Comparison of ENCODE assay signal across 8 cellular contexts in genomic region chr17:7219812-7220592, GRCh38. TPM values are rescaled to one million over a fixed set of nuclear protein-coding genes. Genes with fewer than 3 reads are reported as not detected.
DNase-seq lines count a peak whose midpoint lies in the region; ATAC-seq and TF ChIP-seq lines count a peak whose summit lies in the region.

Gene ACADVL, plus strand, starts transcription at chr17:7219938. Its CDS starts 47 bp downstream, at chr17:7219985.
Gene DLG4, minus strand, starts transcription at chr17:7219836.

- TF ChIP-seq RAD21 in HCT116 (IDR thresholded peaks at IDR 0.05; ENCODE audit: low read depth) = no peak

- peak within 1 kb of the TSS; percentile 96 for H3K4me2 ChIP-seq in HCT116 (ENCODE audit: low read length)

- peaks cover 30% of the 10 kb centered on the region for H3K79me2 ChIP-seq in HCT116 (ENCODE audit: insufficient read depth, low read length)

- H3K4me3 ChIP-seq in HCT116 (replicated peaks in 1 of 2; ENCODE audit: low read depth in 1 of 2, low read length in 2 of 2) (peak within 1 kb of the TSS; percentile 69 to 75), spleen (peak within 1 kb of the TSS; percentile 83 to 99 (median 92))

- H3K27me3 ChIP-seq in HCT116 (ENCODE audit: insufficient read depth, low read length) = no peaks in the 10 kb centered on the region
- no peaks in the 10 kb centered on the region for H3K27me3 ChIP-seq in spleen (replicated peaks in 1 of 7)

- POLR2A ChIA-PET in HCT116 (lab: Charles Lee) = interaction anchor here (0.6 to 3.2 kb wide), 14 partner anchors 15 to 364 kb away, joined by 3 to 19 read pairs (median 8); partner anchors contain the start of genes DVL2, GABARAP, MPDU1 and PHF23
- POLR2A ChIA-PET in activated B cell treated with CpG ODN at 0.5 μM for 24 hours (lab: Charles Lee) = interaction anchor here (0.5 to 10.5 kb wide), 21 partner anchors 11 to 622 kb away, joined by 3 to 245 read pairs (median 4); partner anchors contain the start of genes CTDNEP1, DVL2, ELP5 and GABARAP

- peaks cover 42% of the 10 kb centered on the region for H3K36me3 Mint-ChIP-seq in activated B cell treated with CpG ODN at 0.5 μM for 24 hours (ENCODE audit: low read depth)

- BruUV-seq in HCT116 (replicated peaks; lab: Mats Ljungman, UMichigan) = no TSS peak

- H3K36me3 ChIP-seq in HCT116 (ENCODE audit: control insufficient read depth in 1 of 2, insufficient read depth in 2 of 2, low read length in 2 of 2) (peaks cover 22 to 34% of the 10 kb centered on the region in 2 experiments; a peak in 3 of 4 replicates), spleen (peaks cover 0 to 42% (median 30%) of the 10 kb centered on the region in 6 donors)

- CTCF ChIA-PET in HCT116 (lab: Charles Lee) = interaction anchor here (0.9 to 2.8 kb wide), 14 partner anchors 9 to 340 kb away, joined by 3 to 37 read pairs (median 5); partner anchors contain the start of genes GABARAP, NEURL4, PHF23 and SLC2A4
- CTCF ChIA-PET in activated B cell treated with CpG ODN at 0.5 μM for 24 hours (lab: Charles Lee) = interaction anchor here (0.7 to 2.7 kb wide), 11 partner anchors 14 to 341 kb away, joined by 3 to 24 read pairs (median 4); partner anchors contain the start of genes DVL2 and GABARAP

- peak; percentile 88 for DNase-seq in G401 (ENCODE audit: low spot score)
- no peak for DNase-seq in HCT116 (ENCODE audit: low read depth, low spot score)
- peak; percentile 72 for DNase-seq in NCI-H146 (lab: John Stamatoyannopoulos, UW)
- peak; percentile 75 for DNase-seq in activated B cell treated with CpG ODN at 0.5 μM for 24 hours
- peak in 59 of 61 donors; percentile 35 to 92 (median 82) for DNase-seq in caudate nucleus (lab: John Stamatoyannopoulos, UW)
- peak; percentile 88 for DNase-seq in inferior parietal cortex (ENCODE audit: extremely low spot score)
- peak; percentile 96 for DNase-seq in spleen

- TF ChIP-seq CTCF in HCT116 (IDR thresholded peaks at IDR 0.05 in 2 of 3, conservative IDR thresholded peaks at IDR 0.05 in 1 of 3; ENCODE audit: borderline replicate concordance in 1 of 3, insufficient read depth in 1 of 3, low read depth in 2 of 3, low read length in 2 of 3) = no peak
- no peak for TF ChIP-seq CTCF in activated B cell treated with CpG ODN at 0.5 μM for 24 hours (IDR thresholded peaks at IDR 0.05)
- TF ChIP-seq CTCF in spleen (IDR thresholded peaks at IDR 0.05 in 8 of 11, conservative IDR thresholded peaks at IDR 0.05 in 3 of 11) = no peak

- intact Hi-C loops in HCT116 (cut with micrococcal nuclease) = loop anchor here (2.0 kb wide), 1 partner anchor 77 kb away; no protein-coding TSS in a partner anchor
- intact Hi-C loops in activated B cell treated with CpG ODN at 0.5 μM for 24 hours (cut with micrococcal nuclease) = loop anchor here (1.0 to 5.0 kb wide), 3 partner anchors 14 to 132 kb away; partner anchors contain the start of genes DVL2 and KCTD11
- intact Hi-C loops in spleen (cut with DNase I; ENCODE audit: low total_unique reads) = no loop called here

- in situ Hi-C loops in G401 (cut with HindIII; ENCODE audit: low sequenced_read_pairs) = loop anchor here (10.0 kb wide), 1 partner anchor 105 kb away; the partner anchor contains the start of gene NEURL4

- no peaks in the 10 kb centered on the region for H4K20me1 ChIP-seq in HCT116 (ENCODE audit: insufficient read depth)

- ATAC-seq in HCT116 (peak; percentile 71), activated B cell treated with CpG ODN at 0.5 μM for 24 hours (ENCODE audit: low read depth) (peak; percentile 75), GM21717 (IDR thresholded peaks at IDR 0.05; ENCODE audit: unreplicated experiment) (no peak)

- H3K9ac ChIP-seq in HCT116 (ENCODE audit: low read length) = peak within 1 kb of the TSS; percentile 95

- TF ChIP-seq POLR2A in HCT116 (IDR thresholded peaks at IDR 0.05; ENCODE audit: borderline replicate concordance, extremely low read depth, insufficient read depth, insufficient read length) (peak; percentile 61), spleen (IDR thresholded peaks at IDR 0.05) (peak in 2 of 3 donors; percentile 51 to 68)

- RAD21 ChIA-PET in HCT116 (lab: Charles Lee; ENCODE audit: low non-redundant PET in 1 of 2, low total read pairs in 2 of 2, uncharacterized antibody in 2 of 2, unreplicated experiment in 2 of 2) = interaction anchor here (0.7 to 1.2 kb wide), 4 partner anchors 18 to 77 kb away, joined by 3 to 7 read pairs (median 6); no protein-coding TSS in a partner anchor

- peaks cover 53% of the 10 kb centered on the region for H3K4me1 Mint-ChIP-seq in activated B cell treated with CpG ODN at 0.5 μM for 24 hours

- H3K9me2 ChIP-seq in HCT116 (ENCODE audit: insufficient read depth) = no peaks in the 10 kb centered on the region

- H3K27ac ChIP-seq in HCT116 (ENCODE audit: low read depth, low read length) (peak within 1 kb of the TSS; percentile 99), caudate nucleus (ENCODE audit: low read depth, low read length) (peak within 1 kb of the TSS; percentile 98), spleen (peak within 1 kb of the TSS; percentile 91 to 99 (median 94))

- H3K4me1 ChIP-seq in HCT116 (ENCODE audit: control insufficient read depth in 1 of 2, insufficient read depth in 2 of 2, low read length in 2 of 2) (peaks cover 12 to 54% of the 10 kb centered on the region in 2 experiments; a peak in 3 of 4 replicates), spleen (peaks cover 32 to 83% (median 64%) of the 10 kb centered on the region in 6 donors)

- 0 to 2% (median 1%) methylated on average over 19 to 63 of the region's 63 CpGs for WGBS in spleen, 5 donors

- H3K9me3 ChIP-seq in HCT116 (ENCODE audit: control insufficient read depth in 1 of 2, insufficient read depth in 1 of 2, low read depth in 1 of 2, low read length in 2 of 2) = no peaks in the 10 kb centered on the region
- H3K9me3 ChIP-seq in spleen = no peaks in the 10 kb centered on the region

- peak within 1 kb of the TSS; percentile 91 for H3K27ac Mint-ChIP-seq in activated B cell treated with CpG ODN at 0.5 μM for 24 hours

- no peaks in the 10 kb centered on the region for H3K27me3 Mint-ChIP-seq in activated B cell treated with CpG ODN at 0.5 μM for 24 hours

- H3K4me3 Mint-ChIP-seq in activated B cell treated with CpG ODN at 0.5 μM for 24 hours = peak within 1 kb of the TSS; percentile 96

- no peak within 1 kb of the TSS for H2AFZ ChIP-seq in HCT116 (ENCODE audit: low read depth, low read length, poor library complexity, severe bottlenecking)

- no peaks in the 10 kb centered on the region for H3K9me3 Mint-ChIP-seq in activated B cell treated with CpG ODN at 0.5 μM for 24 hours

TF ChIP-seq in HCT116, 20 proteins besides CTCF, POLR2A, EP300 and RAD21:
- peak; percentile 91 for TF ChIP-seq POLR2AphosphoS5 (IDR thresholded peaks at IDR 0.05; ENCODE audit: low read depth, low read length)
- TF ChIP-seq CEBPB (IDR thresholded peaks at IDR 0.05; ENCODE audit: low read depth) = no peak
- no peak for TF ChIP-seq ATF3 (IDR thresholded peaks at IDR 0.05)
- peak; percentile 66 for TF ChIP-seq YY1 (IDR thresholded peaks at IDR 0.05; ENCODE audit: extremely low read depth, insufficient replicate concordance, low read depth, low read length)
- TF ChIP-seq EGR1 (IDR thresholded peaks at IDR 0.05; ENCODE audit: low read depth) = peak; percentile 99
- TF ChIP-seq JUND (IDR thresholded peaks at IDR 0.05) = no peak; the same call in 1 of the 2 replicates
- peak; percentile 40; the same call in 1 of the 2 replicates for TF ChIP-seq ZFX (IDR thresholded peaks at IDR 0.05)
- peak; percentile 17; the same call in 1 of the 2 replicates for TF ChIP-seq SP1 (IDR thresholded peaks at IDR 0.05; ENCODE audit: low read depth)
- TF ChIP-seq ZBTB33 (IDR thresholded peaks at IDR 0.05; ENCODE audit: extremely low read depth, insufficient replicate concordance, low read length) = no peak
- peak; percentile 17; the same call in 1 of the 2 replicates for TF ChIP-seq MAX (IDR thresholded peaks at IDR 0.05)
- TF ChIP-seq SIN3A (IDR thresholded peaks at IDR 0.05; ENCODE audit: low read depth) = peak; percentile 73; the same call in 1 of the 2 replicates

RNA-seq across cellular contexts. Expression of gene ACADVL, which starts in this region (rescaled TPM):
- 399 and 405 TPM in 2 replicates for total RNA-seq in G401 (2014; rRNA removed; shearing (Covaris generic))
- total RNA-seq in HCT116 (2021; ENCODE audit: unreplicated experiment) (554 TPM), activated B cell treated with CpG ODN at 0.5 μM for 24 hours (438 and 469 TPM in 2 replicates), spleen (100 to 1,000 TPM; 402 to 903 (median 548) TPM)
- 616 and 680 TPM in 2 replicates for polyA plus RNA-seq in HCT116 (2012)
- 100 to 1,000 TPM; 320 to 963 (median 710) TPM for polyA plus RNA-seq in spleen

RNA-seq across cellular contexts. Expression of gene DLG4, which starts in this region (rescaled TPM):
- total RNA-seq in G401 (2014; rRNA removed; shearing (Covaris generic)) = 15.5 and 18.8 TPM in 2 replicates
- total RNA-seq in HCT116 (2021; ENCODE audit: unreplicated experiment) = 15.0 TPM
- polyA plus RNA-seq in HCT116 (2012) = 15.3 and 16.8 TPM in 2 replicates
- total RNA-seq in activated B cell treated with CpG ODN at 0.5 μM for 24 hours = 3.9 and 5.0 TPM in 2 replicates
- total RNA-seq in spleen = 10 to 100 TPM; 17.0 to 38.5 (median 30.5) TPM
- polyA plus RNA-seq in spleen = 10 to 100 TPM in 1 of 3 donors, 1 to 10 TPM in 2; 3.0 to 21.5 (median 4.3) TPM
